In genomic region chr5:91027316-91027937, GRCh38 we compare ENCODE assay signal across 21 cellular contexts.
A peak's percentile ranks its signal among the peaks of the same experiment; 100 is the strongest.
DNase-seq lines count a peak whose midpoint lies in the region; ATAC-seq and TF ChIP-seq lines count a peak whose summit lies in the region.
"Had no signal": no experiment of that assay in that cellular context is flagged by ENCODE, and none has a peak within 500 bp of the region (broad histone marks: within the 10 kb centered on the region; RNA-seq: fewer than 3 reads in every experiment).

No MANE protein-coding gene starts in this region.

- H3K36me3 ChIP-seq in colonic mucosa (no peaks in the 10 kb centered on the region), uterus (no peaks in the 10 kb centered on the region), GM23248 (ENCODE audit: low read depth) (no peaks in the 10 kb centered on the region)
- H3K36me3 ChIP-seq: heart right ventricle had no signal

- TF ChIP-seq POLR2A in uterus (IDR thresholded peaks at IDR 0.05), result no peak

- H3K9ac ChIP-seq in colonic mucosa (ENCODE audit: low read depth in 2 of 2, low read length in 2 of 2), result no peak overlapping the region
- no peak overlapping the region for H3K9ac ChIP-seq in GM23248
- H3K9ac ChIP-seq: KMS-11, parathyroid adenoma had no signal

- H3K27me3 Mint-ChIP-seq in neural crest cell (ENCODE audit: low read depth), result no peaks in the 10 kb centered on the region

- no peak overlapping the region for H3K4me2 ChIP-seq in GM23248 (ENCODE audit: unreplicated experiment)
- H3K4me2 ChIP-seq: KMS-11 had no signal

- no peaks in the 10 kb centered on the region for H3F3A ChIP-seq in GM23248 (ENCODE audit: insufficient read depth)

- H3K27ac Mint-ChIP-seq in neural crest cell (ENCODE audit: unreplicated experiment), result peak overlapping the region; percentile 70
- H3K27ac Mint-ChIP-seq: activated CD8-positive, alpha-beta T cell treated with anti-CD3 and anti-CD28 coated beads for 36 hours; activated T-helper 1 cell treated with anti-CD3 and anti-CD28 coated beads, Interleukin-12 subunit alpha, Interleukin-12 subunit beta, Interleukin-2, Interleukin-4 antibody, amounts not matched to agents 30 ng/mL and 10 ng/mL and 1 ng/mL, durations not matched to agents 14 hours and 24 hours and 36 hours; HFFc6 had no signal

- in situ Hi-C loops in GM23248 (cut with MboI), result no loop called here

- H3K4me1 ChIP-seq in colonic mucosa (peaks cover 5% of the 10 kb centered on the region), uterus (no peaks in the 10 kb centered on the region), GM23248 (ENCODE audit: insufficient read depth) (no peaks in the 10 kb centered on the region)
- H3K4me1 ChIP-seq: parathyroid adenoma had no signal

- no peak overlapping the region for H3K4me3 Mint-ChIP-seq in neural crest cell
- H3K4me3 Mint-ChIP-seq: activated CD8-positive, alpha-beta T cell treated with anti-CD3 and anti-CD28 coated beads for 36 hours; activated T-helper 1 cell treated with anti-CD3 and anti-CD28 coated beads, Interleukin-12 subunit alpha, Interleukin-12 subunit beta, Interleukin-2, Interleukin-4 antibody, amounts not matched to agents 30 ng/mL and 10 ng/mL and 1 ng/mL, durations not matched to agents 14 hours and 24 hours and 36 hours; HFFc6 had no signal

- H2AFZ ChIP-seq in GM23248, result no peak overlapping the region
- H2AFZ ChIP-seq: parathyroid adenoma had no signal

- H3K4me3 ChIP-seq in colonic mucosa, result no peak overlapping the region
- H3K4me3 ChIP-seq in uterus, result no peak overlapping the region
- H3K4me3 ChIP-seq in GM23248, result no peak overlapping the region
- H3K4me3 ChIP-seq: heart right ventricle, skin epidermis had no signal

- H3K4me1 Mint-ChIP-seq in neural crest cell, result peaks cover 29% of the 10 kb centered on the region

- no peak for ATAC-seq in HG03354 (IDR thresholded peaks at IDR 0.05; ENCODE audit: poor library complexity, severe bottlenecking, unreplicated experiment)
- ATAC-seq in Right ventricle myocardium superior (ENCODE audit: poor library complexity), result no peak
- ATAC-seq: activated CD8-positive, alpha-beta T cell treated with anti-CD3 and anti-CD28 coated beads for 36 hours; heart right ventricle had no signal

- no peaks in the 10 kb centered on the region for H3K9me2 ChIP-seq in GM23248 (ENCODE audit: insufficient read depth)

- H3K79me2 ChIP-seq in GM23248 (ENCODE audit: insufficient read depth), result no peaks in the 10 kb centered on the region
- H3K79me2 ChIP-seq: parathyroid adenoma had no signal

- DNase-seq in DMS53 (lab: John Stamatoyannopoulos, UW) (peak; percentile 42), NCI-H1930 (lab: John Stamatoyannopoulos, UW) (peak; percentile 36 to 79), colonic mucosa (no peak), neural crest cell (ENCODE audit: low read depth, low spot score) (no peak), uterus (no peak), Right ventricle myocardium superior (no peak), GM23248 (no peak)
- DNase-seq: activated CD8-positive, alpha-beta T cell treated with anti-CD3 and anti-CD28 coated beads for 36 hours; amniotic stem cell; Calu3; heart right ventricle; HFFc6; islet precursor cell; NCI-H1436 treated with DMSO at 0.1 percent for 48 hours; NCI-H82; stimulated activated naive CD4-positive, alpha-beta T cell had no signal

- no peaks in the 10 kb centered on the region for H3K36me3 Mint-ChIP-seq in neural crest cell (ENCODE audit: low read depth)

- intact Hi-C loops in colonic mucosa (cut with DNase I) (no loop called here), uterus (cut with DNase I; ENCODE audit: low total_unique reads) (no loop called here), Right ventricle myocardium superior (cut with DNase I) (no loop called here)

- TF ChIP-seq CTCF in colonic mucosa (IDR thresholded peaks at IDR 0.05) (no peak), neural crest cell (conservative IDR thresholded peaks at IDR 0.05) (no peak), uterus (IDR thresholded peaks at IDR 0.05) (no peak)

- H3K27ac ChIP-seq in colonic mucosa (peak overlapping the region; percentile 29), uterus (no peak overlapping the region), GM23248 (no peak overlapping the region)
- H3K27ac ChIP-seq: heart right ventricle, KMS-11, parathyroid adenoma had no signal

- no peaks in the 10 kb centered on the region for H3K9me3 Mint-ChIP-seq in neural crest cell
- H3K9me3 Mint-ChIP-seq: activated CD8-positive, alpha-beta T cell treated with anti-CD3 and anti-CD28 coated beads for 36 hours; activated T-helper 1 cell treated with anti-CD3 and anti-CD28 coated beads, Interleukin-12 subunit alpha, Interleukin-12 subunit beta, Interleukin-2, Interleukin-4 antibody, amounts not matched to agents 30 ng/mL and 10 ng/mL and 1 ng/mL, durations not matched to agents 14 hours and 24 hours and 36 hours; HFFc6 had no signal

- no peaks in the 10 kb centered on the region for H4K20me1 ChIP-seq in GM23248 (ENCODE audit: insufficient read depth)

- no peaks in the 10 kb centered on the region for H3K27me3 ChIP-seq in colonic mucosa
- no peaks in the 10 kb centered on the region for H3K27me3 ChIP-seq in uterus
- H3K27me3 ChIP-seq in GM23248 (replicated peaks; ENCODE audit: insufficient read depth), result peaks cover 6% of the 10 kb centered on the region
- H3K27me3 ChIP-seq: heart right ventricle had no signal

- H3K9me3 ChIP-seq in colonic mucosa, result no peaks in the 10 kb centered on the region
- H3K9me3 ChIP-seq in uterus, result no peaks in the 10 kb centered on the region
- H3K9me3 ChIP-seq in GM23248 (ENCODE audit: low read depth), result no peaks in the 10 kb centered on the region
- H3K9me3 ChIP-seq: heart right ventricle had no signal

- 87 to 94% methylated on average over 1 of the region's 1 CpG for WGBS in GM23248 (ENCODE audit: low coverage in 1 of 2, low lambda C conversion rate in 2 of 2, missing lambda C conversion rate in 2 of 2), 2 experiments

Comparison
In these comparisons a context has a peak if more than half of its experiments do, and no peak if none do; other contexts are left out.
1. DNase-seq: peak in DMS53 (single experiment) and NCI-H1930 (2 of 2); none in colonic mucosa (single experiment), neural crest cell (single experiment), uterus (0 of 2), Right ventricle myocardium superior (single experiment) and GM23248 (single experiment).